In genomic region chr4:68751138-68751537, GRCh38 we compare ENCODE assay signal across 23 cellular contexts.
DNase-seq lines count a peak whose midpoint lies in the region; ATAC-seq, FAIRE-seq and TF ChIP-seq lines count a peak whose summit lies in the region.
"Had no signal": no experiment of that assay in that cellular context is flagged by ENCODE, and none has a peak within 500 bp of the region (broad histone marks: within the 10 kb centered on the region; RNA-seq: fewer than 3 reads in every experiment).

No MANE protein-coding gene starts in this region.

- CTCF ChIA-PET in A549 (lab: Yijun Ruan, JAX): no interaction called here

- H3K4me3 ChIP-seq in A549 (no peak overlapping the region), liver (ENCODE audit: low read depth in 1 of 3, low read length in 3 of 3) (peak overlapping the region; percentile 26 to 50 (median 47)), mucosa of rectum (ENCODE audit: low read length in 2 of 2) (peak overlapping the region; percentile 39 to 48)
- H3K4me3 ChIP-seq: BLaER1 treated with 17β-estradiol and CSF1 and Interleukin-3, amounts not matched to agents 10 nM and 100 nM; GM23338 had no signal

- intact Hi-C loops in left colon (cut with DNase I, micrococcal nuclease): no loop called here

- H3K27me3 ChIP-seq in liver (ENCODE audit: control insufficient read depth in 4 of 4, insufficient read depth in 4 of 4, low read length in 3 of 4): no peaks in the 10 kb centered on the region
- H3K27me3 ChIP-seq in mucosa of rectum (ENCODE audit: control insufficient read depth in 2 of 2, insufficient read depth in 2 of 2, low read length in 2 of 2): no peaks in the 10 kb centered on the region
- H3K27me3 ChIP-seq: BE2C; BLaER1 treated with 17β-estradiol and CSF1 and Interleukin-3, amounts not matched to agents 10 nM and 100 nM had no signal

- peak overlapping the region; percentile 4 to 16; a peak in 3 of 6 replicates for H3K27ac ChIP-seq in A549
- peak overlapping the region; percentile 58 to 66 for H3K27ac ChIP-seq in liver (ENCODE audit: low read depth in 1 of 2, low read length in 2 of 2)
- H3K27ac ChIP-seq in mucosa of rectum (ENCODE audit: low read depth in 2 of 2, low read length in 2 of 2): peak overlapping the region; percentile 43 to 53
- H3K27ac ChIP-seq: 22Rv1 had no signal

- no peak for TF ChIP-seq CTCF in A549 (IDR thresholded peaks at IDR 0.05)
- no peak for TF ChIP-seq CTCF in liver (IDR thresholded peaks at IDR 0.05; ENCODE audit: low read depth, low read length, missing input control)

- WGBS in A549 (ENCODE audit: missing lambda C conversion rate): 47% methylated on average over 4 of the region's 4 CpGs
- 23% methylated on average over 4 of the region's 4 CpGs for WGBS in liver

- no peaks in the 10 kb centered on the region; the same call in 2 of the 3 replicates for H3K9me3 ChIP-seq in A549
- H3K9me3 ChIP-seq in liver (ENCODE audit: control insufficient read depth in 4 of 4, low read length in 3 of 4): no peaks in the 10 kb centered on the region
- no peaks in the 10 kb centered on the region for H3K9me3 ChIP-seq in mucosa of rectum (ENCODE audit: control insufficient read depth in 2 of 2, low read length in 2 of 2)
- H3K9me3 ChIP-seq: BE2C had no signal

- ATAC-seq in A549 (no peak), left colon (peak; percentile 39), GM19452 (IDR thresholded peaks at IDR 0.05; ENCODE audit: unreplicated experiment) (no peak), HG03025 (IDR thresholded peaks at IDR 0.05; ENCODE audit: low FRiP score, unreplicated experiment) (no peak)
- ATAC-seq: GM23338, HCT116 had no signal

- H3K36me3 ChIP-seq in liver (ENCODE audit: control insufficient read depth in 4 of 4, insufficient read depth in 3 of 4, low read depth in 1 of 4, low read length in 3 of 4): no peaks in the 10 kb centered on the region
- no peaks in the 10 kb centered on the region for H3K36me3 ChIP-seq in mucosa of rectum (ENCODE audit: control insufficient read depth in 2 of 2, insufficient read depth in 2 of 2, low read length in 2 of 2)
- H3K36me3 ChIP-seq: BE2C; BLaER1 treated with 17β-estradiol and CSF1 and Interleukin-3, amounts not matched to agents 10 nM and 100 nM had no signal

- peak overlapping the region; percentile 59 to 67 for H3K9ac ChIP-seq in liver (ENCODE audit: low read depth in 1 of 2, low read length in 2 of 2)
- peak overlapping the region in 1 of 2 donors; percentile 36 for H3K9ac ChIP-seq in mucosa of rectum (ENCODE audit: low read depth in 1 of 2, low read length in 2 of 2)
- H3K9ac ChIP-seq: BLaER1 treated with 17β-estradiol and CSF1 and Interleukin-3, amounts not matched to agents 10 nM and 100 nM had no signal

- TF ChIP-seq RAD21 in A549 (conservative IDR thresholded peaks at IDR 0.05 in 1 of 2, IDR thresholded peaks at IDR 0.05 in 1 of 2) (no peak), liver (IDR thresholded peaks at IDR 0.05) (peak in 1 of 2 donors; percentile 52)

- DNase-seq in A549 (ENCODE audit: low read depth in 1 of 2, low spot score in 1 of 2) (no peak), left colon (no peak), NCI-H446 treated with DMSO at 0.1 percent for 48 hours (lab: John Stamatoyannopoulos, UW) (no peak)
- DNase-seq in central memory CD4-positive, alpha-beta T cell: no peak
- DNase-seq: ACHN; AML-193; BE2C; CD4-positive, alpha-beta T cell; CD8-positive, alpha-beta memory T cell; DMS153; DND-41; H9 had no signal

- TF ChIP-seq POLR2A in A549 (IDR thresholded peaks at IDR 0.05; ENCODE audit: low read length): no peak

- POLR2A ChIA-PET in A549 (lab: Yijun Ruan, JAX): no interaction called here

- H3K4me2 ChIP-seq in A549: no peak overlapping the region; the same call in 2 of the 3 replicates
- H3K4me2 ChIP-seq: BLaER1 treated with 17β-estradiol and CSF1 and Interleukin-3, amounts not matched to agents 10 nM and 100 nM; GM23338 had no signal

- TF ChIP-seq EP300 in A549 (IDR thresholded peaks at IDR 0.05): no peak

- H3K4me1 ChIP-seq in A549 (peaks cover 8% of the 10 kb centered on the region; the same call in 2 of the 3 replicates), liver (ENCODE audit: control insufficient read depth in 4 of 4, insufficient read depth in 4 of 4, low read length in 3 of 4) (peaks cover 2 to 16% (median 10%) of the 10 kb centered on the region in 4 donors), mucosa of rectum (ENCODE audit: control insufficient read depth in 2 of 2, insufficient read depth in 2 of 2, low read length in 2 of 2) (peaks cover 0 to 21% of the 10 kb centered on the region in 2 donors)
- H3K4me1 ChIP-seq: BE2C had no signal

- no peak for FAIRE-seq in A549 (lab: Jason Lieb, UNC)
- FAIRE-seq: A204.1, G401.6, GM12892 had no signal

TF ChIP-seq in A549, 52 proteins besides CTCF, POLR2A, EP300 and RAD21:
- TF ChIP-seq CBX8 (IDR thresholded peaks at IDR 0.05): no peak
- no peak for TF ChIP-seq E2F6 (IDR thresholded peaks at IDR 0.05; ENCODE audit: borderline replicate concordance, low read depth)
- no peak for TF ChIP-seq HDAC2 (IDR thresholded peaks at IDR 0.05)
- TF ChIP-seq BCL3 (IDR thresholded peaks at IDR 0.05): no peak

TF ChIP-seq in liver, 16 proteins besides CTCF, POLR2A, EP300 and RAD21:
- TF ChIP-seq FOXA1 (IDR thresholded peaks at IDR 0.05) (no peak), MAX (IDR thresholded peaks at IDR 0.05) (no peak), ZBTB33 (IDR thresholded peaks at IDR 0.05) (peak; percentile 7), TAF1 (conservative IDR thresholded peaks at IDR 0.05) (no peak), HNF4A (conservative IDR thresholded peaks at IDR 0.05) (peak; percentile 45 to 62), FOXA2 (IDR thresholded peaks at IDR 0.05) (no peak), GABPA (IDR thresholded peaks at IDR 0.05 in 1 of 2, conservative IDR thresholded peaks at IDR 0.05 in 1 of 2) (no peak), RXRA (IDR thresholded peaks at IDR 0.05) (peak; percentile 61 to 77), SP1 (IDR thresholded peaks at IDR 0.05) (peak; percentile 32), ATF3 (IDR thresholded peaks at IDR 0.05) (no peak), YY1 (IDR thresholded peaks at IDR 0.05) (no peak)

Comparison
In these comparisons a context has a peak if more than half of its experiments do, and no peak if none do; other contexts are left out.
1. H3K27ac ChIP-seq: peak in every context shown above with its lines; median percentile 62 in liver; 48 in mucosa of rectum; 10 in A549.